In genomic region chr6:132063738-132064137, GRCh38 we compare ENCODE assay signal across 10 cellular contexts.
DNase-seq lines count a peak whose midpoint lies in the region; ATAC-seq, FAIRE-seq and TF ChIP-seq lines count a peak whose summit lies in the region.
"Had no signal": no experiment of that assay in that cellular context is flagged by ENCODE, and none has a peak within 500 bp of the region (broad histone marks: within the 10 kb centered on the region; RNA-seq: fewer than 3 reads in every experiment).

No MANE protein-coding gene starts in this region.

- no peak overlapping the region for H3K4ac ChIP-seq in neuronal stem cell (ENCODE audit: low read length)

- H2AFZ ChIP-seq in neuronal stem cell (ENCODE audit: low read length) = peak overlapping the region; percentile 12

- no peak for ATAC-seq in HG02759 (IDR thresholded peaks at IDR 0.05; ENCODE audit: unreplicated experiment)
- ATAC-seq in omental fat pad (ENCODE audit: low FRiP score) = no peak

- no peak overlapping the region for H3K18ac ChIP-seq in neuronal stem cell (ENCODE audit: low read length)

- H2AK5ac ChIP-seq in neuronal stem cell (ENCODE audit: low read depth, low read length) = no peak overlapping the region

- no peak overlapping the region for H3K23ac ChIP-seq in neuronal stem cell (ENCODE audit: low read depth, low read length, poor library complexity)

- no peak overlapping the region for H2BK120ac ChIP-seq in neuronal stem cell (ENCODE audit: low read depth, low read length)

- H4K8ac ChIP-seq in neuronal stem cell (ENCODE audit: low read depth, low read length) = no peak overlapping the region

- H3K14ac ChIP-seq in neuronal stem cell (ENCODE audit: low read length) = no peak overlapping the region

- H3K9ac ChIP-seq in neuronal stem cell (ENCODE audit: low read depth, low read length, poor library complexity) = no peak overlapping the region

- no peak overlapping the region for H2BK15ac ChIP-seq in neuronal stem cell (ENCODE audit: low read length)

- WGBS in neuronal stem cell (ENCODE audit: extremely low coverage in 2 of 2, insufficient read length in 2 of 2, insufficient replicate concordance in 1 of 2), 2 donors = no CpG with 5 or more reads among the region's 2 CpGs

- H3K9me3 ChIP-seq in neuronal stem cell (replicated peaks in 1 of 2; ENCODE audit: control insufficient read depth in 2 of 2, insufficient read depth in 1 of 2, low read depth in 1 of 2, low read length in 2 of 2) = no peaks in the 10 kb centered on the region

- DNase-seq in ELR (ENCODE audit: low read depth) (peak; percentile 96), RCC 7860 (ENCODE audit: low spot score) (peak; percentile 62), fibroblast of peridontal ligament (ENCODE audit: extremely low read depth) (peak; percentile 75), neuronal stem cell (ENCODE audit: low spot score) (no peak), SK-N-DZ (ENCODE audit: low spot score) (no peak), omental fat pad (ENCODE audit: low spot score) (no peak), NCI-H345 treated with DMSO at 0.1 percent for 48 hours (lab: John Stamatoyannopoulos, UW; ENCODE audit: unreplicated experiment) (no peak)
- DNase-seq: NCI-H2107, SIG-M5 had no signal

- no peak overlapping the region for H3K27ac ChIP-seq in neuronal stem cell (replicated peaks; ENCODE audit: low read length)

- no peak overlapping the region for H3K4me3 ChIP-seq in neuronal stem cell (ENCODE audit: low read length in 2 of 2)

- no peak overlapping the region for H3K4me2 ChIP-seq in neuronal stem cell (ENCODE audit: insufficient read depth, low read length, poor library complexity, severe bottlenecking)

- no peak overlapping the region for H2BK5ac ChIP-seq in neuronal stem cell (ENCODE audit: low read length)

- H3K36me3 ChIP-seq in neuronal stem cell (replicated peaks in 1 of 2; ENCODE audit: control insufficient read depth in 2 of 2, insufficient read depth in 2 of 2, low read length in 2 of 2) = no peaks in the 10 kb centered on the region

- H3K4me1 ChIP-seq in neuronal stem cell (ENCODE audit: control insufficient read depth in 2 of 2, insufficient read depth in 1 of 2, low read depth in 1 of 2, low read length in 2 of 2) = peaks cover 0 to 11% of the 10 kb centered on the region in 2 donors

- no peak for TF ChIP-seq CTCF in omental fat pad (IDR thresholded peaks at IDR 0.05)

- no peaks in the 10 kb centered on the region for H3K79me1 ChIP-seq in neuronal stem cell (ENCODE audit: low read depth, low read length)

- H3K27me3 ChIP-seq in neuronal stem cell (ENCODE audit: control insufficient read depth in 3 of 3, insufficient read depth in 3 of 3, low read depth in 1 of 3, low read length in 3 of 3) = no peaks in the 10 kb centered on the region

- no peak overlapping the region for H2BK12ac ChIP-seq in neuronal stem cell (ENCODE audit: low read length)

- FAIRE-seq in RCC 7860 (lab: Jason Lieb, UNC) = no peak

- no peak overlapping the region for H4K91ac ChIP-seq in neuronal stem cell (ENCODE audit: low read depth, low read length, poor library complexity)

Comparison
In these comparisons a context has a peak if more than half of its experiments do, and no peak if none do; other contexts are left out.
1. DNase-seq: peak in ELR (single experiment), RCC 7860 (single experiment) and fibroblast of peridontal ligament (single experiment); none in neuronal stem cell (single experiment), SK-N-DZ (single experiment), omental fat pad (single experiment) and NCI-H345 treated with DMSO at 0.1 percent for 48 hours (single experiment).